ENCODE assay signal across 8 cellular contexts in the genomic region with DNA sequence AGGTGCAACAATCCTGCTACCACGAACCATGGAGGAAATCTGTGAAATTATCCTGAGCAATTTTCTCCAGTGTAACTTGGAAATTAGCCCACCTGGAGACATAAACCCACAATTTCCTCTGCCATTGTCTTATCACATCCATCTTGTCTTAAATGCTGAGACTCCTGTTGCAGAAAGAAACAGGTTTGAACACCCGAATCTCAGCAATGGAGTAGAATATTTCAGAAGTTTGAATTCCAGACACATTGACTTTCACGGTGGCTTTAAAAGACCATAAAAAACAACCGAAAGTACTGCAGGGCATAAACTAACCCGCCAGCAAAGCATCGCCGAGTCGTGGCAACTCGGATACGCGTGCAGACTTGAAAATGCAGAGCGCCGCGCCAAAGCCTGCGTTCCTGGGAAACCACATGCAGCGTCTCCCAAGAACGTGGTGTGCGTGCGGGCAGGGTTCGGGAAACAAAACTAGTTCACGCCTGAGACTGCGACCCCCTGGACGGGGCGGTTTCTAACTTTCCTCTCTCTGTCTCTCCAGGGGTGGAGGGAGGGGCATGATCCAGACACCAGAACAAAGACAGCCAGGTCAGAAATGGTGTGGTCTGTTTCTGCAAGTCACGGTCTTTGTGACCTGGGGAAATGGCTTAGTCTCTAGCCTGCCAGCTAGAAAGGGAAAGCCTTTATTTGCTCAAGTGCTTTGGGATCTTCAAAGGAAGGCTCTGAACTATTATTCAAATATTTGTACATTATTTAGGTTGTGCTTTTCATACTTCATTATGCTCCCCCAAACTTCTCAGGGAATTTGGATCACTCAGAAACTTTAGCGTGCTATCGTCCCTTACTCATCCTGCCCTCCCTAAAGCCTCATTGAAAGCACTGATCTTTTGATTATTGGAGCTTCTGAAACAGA. TPM values are rescaled to one million over a fixed set of nuclear protein-coding genes. Genes with fewer than 3 reads are reported as not detected.
A peak's percentile ranks its signal among the peaks of the same experiment; 100 is the strongest.
DNase-seq lines count a peak whose midpoint lies in the region; ATAC-seq and TF ChIP-seq lines count a peak whose summit lies in the region.

No MANE protein-coding gene starts in this region.

- H3K27ac Mint-ChIP-seq in osteocyte (ENCODE audit: unreplicated experiment): peak overlapping the region; percentile 59

- no peak overlapping the region for H3K9ac ChIP-seq in BLaER1

- no peaks in the 10 kb centered on the region for H3K9me3 ChIP-seq in BLaER1
- H3K9me3 ChIP-seq in HEK293 (ENCODE audit: control insufficient read depth, insufficient read depth, low read depth, low read length): no peaks in the 10 kb centered on the region
- no peaks in the 10 kb centered on the region for H3K9me3 ChIP-seq in gastroesophageal sphincter

- H3K9me3 Mint-ChIP-seq in osteocyte (ENCODE audit: unreplicated experiment): no peaks in the 10 kb centered on the region

- POLR2A ChIA-PET in HEK293 (lab: Yijun Ruan, JAX): interaction anchor here (2.7 kb wide), 1 partner anchor 26 kb away, joined by 13 read pairs; a partner anchor contains a TSS

- H3K36me3 ChIP-seq in BLaER1: no peaks in the 10 kb centered on the region
- H3K36me3 ChIP-seq in HEK293 (ENCODE audit: control insufficient read depth in 2 of 2, insufficient read depth in 1 of 2, low read length in 2 of 2): no peaks in the 10 kb centered on the region
- no peaks in the 10 kb centered on the region for H3K36me3 ChIP-seq in gastroesophageal sphincter

- 6 to 17% methylated on average over 6 to 24 of the region's 27 CpGs for WGBS in gastroesophageal sphincter (ENCODE audit: low coverage in 1 of 2), 2 donors

- H3K4me2 ChIP-seq in BLaER1: peak overlapping the region; percentile 60

- H3K4me1 ChIP-seq in BLaER1 (peaks cover 20% of the 10 kb centered on the region), HEK293 (ENCODE audit: control insufficient read depth, insufficient read depth, low read length) (peaks cover 9% of the 10 kb centered on the region), gastroesophageal sphincter (peaks cover 0 to 17% (median 0%) of the 10 kb centered on the region in 3 donors)

- no peak for TF ChIP-seq POLR2A in gastroesophageal sphincter (IDR thresholded peaks at IDR 0.05)

- no peak overlapping the region for H3K4me3 ChIP-seq in BLaER1
- H3K4me3 ChIP-seq in HEK293 (ENCODE audit: low read depth, low read length): peak overlapping the region; percentile 33
- H3K4me3 ChIP-seq in gastroesophageal sphincter: peak overlapping the region; percentile 27 to 52

- no peak for TF ChIP-seq CTCF in HEK293 (tag by site-specific recombination; IDR thresholded peaks at IDR 0.05)
- TF ChIP-seq CTCF in VCaP (conservative IDR thresholded peaks at IDR 0.05): no peak
- TF ChIP-seq CTCF in gastroesophageal sphincter (IDR thresholded peaks at IDR 0.05): no peak
- TF ChIP-seq CTCF in osteocyte (IDR thresholded peaks at IDR 0.05): no peak

- H3K27ac ChIP-seq in BLaER1: no peak overlapping the region
- peak overlapping the region; percentile 33; the same call in 1 of the 2 replicates for H3K27ac ChIP-seq in HEK293 (ENCODE audit: extremely low read depth, low read depth, low read length)
- H3K27ac ChIP-seq in VCaP: peak overlapping the region; percentile 85
- H3K27ac ChIP-seq in gastroesophageal sphincter: peak overlapping the region in 1 of 4 donors; percentile 22

- no peaks in the 10 kb centered on the region for H4K20me1 ChIP-seq in BLaER1

- CTCF ChIA-PET in HEK293 (lab: Yijun Ruan, JAX): no interaction called here

- DNase-seq in osteocyte (ENCODE audit: extremely low spot score, unreplicated experiment) (no peak), NCI-H1694 treated with DMSO at 0.1 percent for 48 hours (lab: John Stamatoyannopoulos, UW) (no peak), NCI-H82 treated with DMSO at 0.1 percent for 48 hours (lab: John Stamatoyannopoulos, UW; ENCODE audit: unreplicated experiment) (no peak)

- H3K27me3 Mint-ChIP-seq in osteocyte (ENCODE audit: unreplicated experiment): peaks cover 42% of the 10 kb centered on the region

- ATAC-seq in gastroesophageal sphincter: peak; percentile 22
- no peak for ATAC-seq in HG02571 (IDR thresholded peaks at IDR 0.05; ENCODE audit: unreplicated experiment)

- H3K36me3 Mint-ChIP-seq in osteocyte (ENCODE audit: unreplicated experiment): no peaks in the 10 kb centered on the region

- no peak for TF ChIP-seq EP300 in gastroesophageal sphincter (IDR thresholded peaks at IDR 0.05)

- H3K27me3 ChIP-seq in BLaER1: peaks cover 27% of the 10 kb centered on the region
- H3K27me3 ChIP-seq in gastroesophageal sphincter: no peaks in the 10 kb centered on the region

- peaks cover 11% of the 10 kb centered on the region for H3K4me1 Mint-ChIP-seq in osteocyte (ENCODE audit: unreplicated experiment)

- H3K4me3 Mint-ChIP-seq in osteocyte (ENCODE audit: unreplicated experiment): peak overlapping the region; percentile 74

TF ChIP-seq in HEK293, 187 proteins besides CTCF, POLR2A, EP300 and RAD21 (continues in another document):
- TF ChIP-seq, protein P1, sequence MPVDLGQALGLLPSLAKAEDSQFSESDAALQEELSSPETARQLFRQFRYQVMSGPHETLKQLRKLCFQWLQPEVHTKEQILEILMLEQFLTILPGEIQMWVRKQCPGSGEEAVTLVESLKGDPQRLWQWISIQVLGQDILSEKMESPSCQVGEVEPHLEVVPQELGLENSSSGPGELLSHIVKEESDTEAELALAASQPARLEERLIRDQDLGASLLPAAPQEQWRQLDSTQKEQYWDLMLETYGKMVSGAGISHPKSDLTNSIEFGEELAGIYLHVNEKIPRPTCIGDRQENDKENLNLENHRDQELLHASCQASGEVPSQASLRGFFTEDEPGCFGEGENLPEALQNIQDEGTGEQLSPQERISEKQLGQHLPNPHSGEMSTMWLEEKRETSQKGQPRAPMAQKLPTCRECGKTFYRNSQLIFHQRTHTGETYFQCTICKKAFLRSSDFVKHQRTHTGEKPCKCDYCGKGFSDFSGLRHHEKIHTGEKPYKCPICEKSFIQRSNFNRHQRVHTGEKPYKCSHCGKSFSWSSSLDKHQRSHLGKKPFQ (tag by site-specific recombination; IDR thresholded peaks at IDR 0.05): no peak
- 0 out of 2 replicates have a peak, but pooled peaks have one; percentile 51 for TF ChIP-seq ZNF596 (tag by site-specific recombination; IDR thresholded peaks at IDR 0.05)
- TF ChIP-seq KLF7 (tag by site-specific recombination; IDR thresholded peaks at IDR 0.05; ENCODE audit: borderline replicate concordance): no peak; the same call in 1 of the 2 replicates
- peak; percentile 38; the same call in 1 of the 2 replicates for TF ChIP-seq ZXDB (tag by site-specific recombination; IDR thresholded peaks at IDR 0.05)
- TF ChIP-seq ZNF223 (tag by site-specific recombination; IDR thresholded peaks at IDR 0.05): no peak
- 0 out of 2 replicates have a peak, but pooled peaks have one; percentile 18 for TF ChIP-seq KLF1 (tag by site-specific recombination; IDR thresholded peaks at IDR 0.05)
- TF ChIP-seq ZNF660 (tag by site-specific recombination; IDR thresholded peaks at IDR 0.05): no peak
- TF ChIP-seq, protein P2, sequence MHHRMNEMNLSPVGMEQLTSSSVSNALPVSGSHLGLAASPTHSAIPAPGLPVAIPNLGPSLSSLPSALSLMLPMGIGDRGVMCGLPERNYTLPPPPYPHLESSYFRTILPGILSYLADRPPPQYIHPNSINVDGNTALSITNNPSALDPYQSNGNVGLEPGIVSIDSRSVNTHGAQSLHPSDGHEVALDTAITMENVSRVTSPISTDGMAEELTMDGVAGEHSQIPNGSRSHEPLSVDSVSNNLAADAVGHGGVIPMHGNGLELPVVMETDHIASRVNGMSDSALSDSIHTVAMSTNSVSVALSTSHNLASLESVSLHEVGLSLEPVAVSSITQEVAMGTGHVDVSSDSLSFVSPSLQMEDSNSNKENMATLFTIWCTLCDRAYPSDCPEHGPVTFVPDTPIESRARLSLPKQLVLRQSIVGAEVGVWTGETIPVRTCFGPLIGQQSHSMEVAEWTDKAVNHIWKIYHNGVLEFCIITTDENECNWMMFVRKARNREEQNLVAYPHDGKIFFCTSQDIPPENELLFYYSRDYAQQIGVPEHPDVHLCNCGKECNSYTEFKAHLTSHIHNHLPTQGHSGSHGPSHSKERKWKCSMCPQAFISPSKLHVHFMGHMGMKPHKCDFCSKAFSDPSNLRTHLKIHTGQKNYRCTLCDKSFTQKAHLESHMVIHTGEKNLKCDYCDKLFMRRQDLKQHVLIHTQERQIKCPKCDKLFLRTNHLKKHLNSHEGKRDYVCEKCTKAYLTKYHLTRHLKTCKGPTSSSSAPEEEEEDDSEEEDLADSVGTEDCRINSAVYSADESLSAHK (tag by site-specific recombination; IDR thresholded peaks at IDR 0.05): peak; percentile 84
- TF ChIP-seq ZNF777 (tag by site-specific recombination; IDR thresholded peaks at IDR 0.05; ENCODE audit: borderline replicate concordance): peak; percentile 56; the same call in 1 of the 2 replicates
- TF ChIP-seq ZIC2 (tag by site-specific recombination; IDR thresholded peaks at IDR 0.05): peak; percentile 68
- no peak for TF ChIP-seq ZNF629 (tag by site-specific recombination; IDR thresholded peaks at IDR 0.05)
- peak; percentile 41; the same call in 1 of the 2 replicates for TF ChIP-seq TRIM28 (IDR thresholded peaks at IDR 0.05; ENCODE audit: borderline replicate concordance, low read length)
- 0 out of 2 replicates have a peak, but pooled peaks have one; percentile 54 for TF ChIP-seq PRDM1 (tag by site-specific recombination; IDR thresholded peaks at IDR 0.05)
- TF ChIP-seq ZBTB17 (tag by site-specific recombination; IDR thresholded peaks at IDR 0.05): peak; percentile 48
- TF ChIP-seq ZBTB48 (tag by site-specific recombination; IDR thresholded peaks at IDR 0.05): peak; percentile 56; the same call in 1 of the 2 replicates
- TF ChIP-seq GLIS2 (tag by site-specific recombination; IDR thresholded peaks at IDR 0.05): peak; percentile 66
- 0 out of 2 replicates have a peak, but pooled peaks have one; percentile 50 for TF ChIP-seq ZNF423 (tag by site-specific recombination; IDR thresholded peaks at IDR 0.05)
- peak; percentile 97 for TF ChIP-seq GLIS1 (tag by site-specific recombination; IDR thresholded peaks at IDR 0.05)
- no peak for TF ChIP-seq ZFP69B (tag by site-specific recombination; IDR thresholded peaks at IDR 0.05)
- TF ChIP-seq ZNF211 (tag by site-specific recombination; IDR thresholded peaks at IDR 0.05; ENCODE audit: low read depth): no peak
- peak; percentile 13 for TF ChIP-seq SETDB1 (IDR thresholded peaks at IDR 0.05; ENCODE audit: insufficient read length, low read length)
- TF ChIP-seq ZNF335 (tag by site-specific recombination; conservative IDR thresholded peaks at IDR 0.05): peak; percentile 79
- TF ChIP-seq SCRT1 (tag by site-specific recombination; IDR thresholded peaks at IDR 0.05; ENCODE audit: borderline replicate concordance): peak; percentile 67; the same call in 1 of the 2 replicates

RNA-seq across cellular contexts. Expression of a gene that starts 26.9 kb away (rescaled TPM):
- total RNA-seq in gastroesophageal sphincter (10 to 100 TPM; 13.6 to 17.1 (median 16.6) TPM), osteocyte (25.7 and 28.9 TPM in 2 replicates)
